In the genomic region with DNA sequence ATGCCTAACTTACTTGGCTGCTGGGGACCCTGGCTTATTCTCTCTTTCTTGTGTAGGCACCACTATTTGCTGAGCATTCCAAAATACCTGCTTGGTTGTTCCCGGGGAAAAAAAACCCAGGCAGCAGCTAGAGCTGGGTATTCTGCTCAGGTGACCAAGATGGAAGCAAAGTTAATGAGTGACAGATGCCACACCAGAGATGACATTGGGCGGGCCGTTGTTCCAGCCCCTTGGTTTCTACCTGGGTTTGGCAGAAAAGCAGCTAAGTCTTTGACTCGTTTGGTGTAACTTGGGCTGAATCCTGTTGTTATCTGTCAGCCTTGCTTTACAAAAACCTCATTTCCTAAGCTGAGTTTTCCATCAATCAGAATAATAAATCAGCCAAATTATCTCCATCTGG, we compare ENCODE assay signal across 25 cellular contexts.
A peak's percentile ranks its signal among the peaks of the same experiment; 100 is the strongest.
DNase-seq lines count a peak whose midpoint lies in the region; ATAC-seq and TF ChIP-seq lines count a peak whose summit lies in the region.
"Had no signal": no experiment of that assay in that cellular context is flagged by ENCODE, and none has a peak within 500 bp of the region (broad histone marks: within the 10 kb centered on the region; RNA-seq: fewer than 3 reads in every experiment).

No MANE protein-coding gene starts in this region.

- no peaks in the 10 kb centered on the region for H3K27me3 Mint-ChIP-seq in Caco-2 (ENCODE audit: insufficient read depth, unreplicated experiment)

- DNase-seq in Caco-2 (peak in 1 of 2 experiments; percentile 49), Caki2 (ENCODE audit: low read depth) (peak; percentile 30), NCI-H446 treated with DMSO at 0.1 percent for 48 hours (lab: John Stamatoyannopoulos, UW) (peak; percentile 9), left colon (peak; percentile 33 to 51), psoas muscle (no peak), left ventricle myocardium inferior (no peak), Ammon's horn (ENCODE audit: low spot score) (no peak)
- DNase-seq: Calu3; CD8-positive, alpha-beta T cell; GDM1; GOT3; HCEC 1CT; Karpas-422; NCI-H1092 treated with DMSO at 0.1 percent for 48 hours; NCI-H1436; NCI-H1930; NCI-H526 treated with DMSO at 0.1 percent for 48 hours; OCI-M1; Peyer's patch; SHP77 treated with DMSO at 0.1 percent for 48 hours; SW 1271 had no signal

- H3K9me3 Mint-ChIP-seq in Caco-2 (ENCODE audit: unreplicated experiment): no peaks in the 10 kb centered on the region
- H3K9me3 Mint-ChIP-seq: CD8-positive, alpha-beta T cell had no signal

- BruUV-seq in Caco-2 (replicated peaks; lab: Mats Ljungman, UMichigan): no TSS peak

- H3K4me3 ChIP-seq in Caco-2 (ENCODE audit: low read depth, low read length): peak overlapping the region; percentile 33
- H3K4me3 ChIP-seq in psoas muscle: no peak overlapping the region
- H3K4me3 ChIP-seq in left ventricle myocardium inferior: no peak overlapping the region
- H3K4me3 ChIP-seq: GM12878 had no signal

- TF ChIP-seq CTCF in Caco-2 (IDR thresholded peaks at IDR 0.05; ENCODE audit: insufficient read depth in 1 of 2, low read depth in 1 of 2, low read length in 1 of 2, severe bottlenecking in 1 of 2, unreplicated experiment in 1 of 2): no peak
- no peak for TF ChIP-seq CTCF in psoas muscle (IDR thresholded peaks at IDR 0.05)
- no peak for TF ChIP-seq CTCF in left ventricle myocardium inferior (IDR thresholded peaks at IDR 0.05; ENCODE audit: borderline replicate concordance)

- POLR2A ChIA-PET in Caco-2 (lab: Charles Lee): interaction anchor here (0.6 to 1.0 kb wide), 2 partner anchors 35 to 68 kb away, joined by 3 to 4 read pairs; no protein-coding TSS in a partner anchor

- in situ Hi-C loops in Caki2 (cut with HindIII; ENCODE audit: low pct_unique_long_range_greater_than_20kb, low sequenced_read_pairs): loop anchor here (25.0 kb wide), 1 partner anchor 335 kb away; no protein-coding TSS in a partner anchor

- H3K27ac ChIP-seq in psoas muscle (no peak overlapping the region), left ventricle myocardium inferior (replicated peaks) (no peak overlapping the region)
- H3K27ac ChIP-seq: C4-2B, Peyer's patch had no signal

- H3K36me3 Mint-ChIP-seq in Caco-2 (ENCODE audit: insufficient read depth, unreplicated experiment): peaks cover 7% of the 10 kb centered on the region

- intact Hi-C loops in Caco-2 (cut with micrococcal nuclease; ENCODE audit: unreplicated experiment): loop anchor here (1.0 to 10.0 kb wide), 4 partner anchors 95 to 850 kb away; no protein-coding TSS in a partner anchor
- intact Hi-C loops in left colon (cut with DNase I, micrococcal nuclease): no loop called here
- intact Hi-C loops in psoas muscle (cut with DNase I): loop anchor here in 1 of 2 donors (10.0 kb wide), 1 partner anchor 843 kb away; a partner anchor contains a TSS
- intact Hi-C loops in left ventricle myocardium inferior (cut with micrococcal nuclease): loop anchor here (10.0 kb wide), 1 partner anchor 853 kb away; no protein-coding TSS in a partner anchor

- peaks cover 19% of the 10 kb centered on the region for H3K4me1 ChIP-seq in Caco-2
- peaks cover 6% of the 10 kb centered on the region for H3K4me1 ChIP-seq in psoas muscle
- H3K4me1 ChIP-seq in left ventricle myocardium inferior: peaks cover 13% of the 10 kb centered on the region

- ATAC-seq in left colon: peak; percentile 82
- ATAC-seq in psoas muscle: no peak
- no peak for ATAC-seq in GM18511 (IDR thresholded peaks at IDR 0.05; ENCODE audit: unreplicated experiment)
- ATAC-seq: CD8-positive, alpha-beta T cell; GM12878 had no signal

- H3K4me1 Mint-ChIP-seq in Caco-2 (ENCODE audit: low read depth, unreplicated experiment): peaks cover 8% of the 10 kb centered on the region

- H3K27me3 ChIP-seq in Caco-2 (replicated peaks; ENCODE audit: control insufficient read depth, insufficient read depth, low read length): no peaks in the 10 kb centered on the region
- no peaks in the 10 kb centered on the region for H3K27me3 ChIP-seq in psoas muscle (ENCODE audit: insufficient read depth in 3 of 3, low read length in 2 of 3)
- no peaks in the 10 kb centered on the region for H3K27me3 ChIP-seq in left ventricle myocardium inferior (ENCODE audit: low read depth)
- H3K27me3 ChIP-seq: Peyer's patch had no signal

- WGBS in psoas muscle, 3 donors: 81 to 91% (median 86%) methylated on average over 4 of the region's 4 CpGs

- CTCF ChIA-PET in Caco-2 (lab: Charles Lee): interaction anchor here (1.1 to 1.2 kb wide), 2 partner anchors 187 to 238 kb away, joined by 6 to 7 read pairs; no protein-coding TSS in a partner anchor

- H3K9me3 ChIP-seq in Caco-2 (no peaks in the 10 kb centered on the region), psoas muscle (no peaks in the 10 kb centered on the region), left ventricle myocardium inferior (replicated peaks) (no peaks in the 10 kb centered on the region)
- H3K9me3 ChIP-seq: Peyer's patch had no signal

- H3K36me3 ChIP-seq in Caco-2 (ENCODE audit: control insufficient read depth, insufficient read depth, low read length) (no peaks in the 10 kb centered on the region), psoas muscle (ENCODE audit: insufficient read depth in 1 of 2, low read depth in 1 of 2) (no peaks in the 10 kb centered on the region), left ventricle myocardium inferior (peaks cover 5% of the 10 kb centered on the region)
- H3K36me3 ChIP-seq: Peyer's patch had no signal

- H3K4me3 Mint-ChIP-seq in Caco-2 (ENCODE audit: unreplicated experiment): peak overlapping the region; percentile 64
- H3K4me3 Mint-ChIP-seq: B cell; CD8-positive, alpha-beta T cell had no signal

- H3K27ac Mint-ChIP-seq in Caco-2 (ENCODE audit: unreplicated experiment): no peak overlapping the region
- H3K27ac Mint-ChIP-seq: B cell; CD8-positive, alpha-beta T cell had no signal

Comparison
In these comparisons a context has a peak if more than half of its experiments do, and no peak if none do; other contexts are left out.
1. DNase-seq: peak in Caki2 (single experiment), NCI-H446 treated with DMSO at 0.1 percent for 48 hours (single experiment) and left colon (2 of 2); none in psoas muscle (0 of 2), left ventricle myocardium inferior (single experiment) and Ammon's horn (single experiment).
2. intact Hi-C loops: an anchor here in Caco-2 (1.0 to 10.0 kb wide) and left ventricle myocardium inferior (10.0 kb wide); none called in left colon.